In genomic region chr17:28057731-28058246, GRCh38 we compare ENCODE assay signal across 7 cellular contexts. TPM values are rescaled to one million over a fixed set of nuclear protein-coding genes. Genes with fewer than 3 reads are reported as not detected.
DNase-seq lines count a peak whose midpoint lies in the region; ATAC-seq and TF ChIP-seq lines count a peak whose summit lies in the region.

No MANE protein-coding gene starts in this region.

- peak overlapping the region; percentile 9; the same call in 1 of the 2 replicates for H3K4me2 ChIP-seq in OCI-LY1 (ENCODE audit: low read length)

- no peaks in the 10 kb centered on the region for H3K9me3 ChIP-seq in OCI-LY1 (ENCODE audit: low read length)
- no peaks in the 10 kb centered on the region for H3K9me3 ChIP-seq in right atrium auricular region

- H3K36me3 ChIP-seq in OCI-LY1 (ENCODE audit: insufficient read depth, low read length) (no peaks in the 10 kb centered on the region), right atrium auricular region (no peaks in the 10 kb centered on the region)

- TF ChIP-seq CTCF in OCI-LY1 (IDR thresholded peaks at IDR 0.05; ENCODE audit: low read length): no peak
- no peak for TF ChIP-seq CTCF in right atrium auricular region (IDR thresholded peaks at IDR 0.05)
- TF ChIP-seq CTCF in glutamatergic neuron (IDR thresholded peaks at IDR 0.05; ENCODE audit: partially characterized antibody, unreplicated experiment): no peak

- no peak overlapping the region for H3K4me3 ChIP-seq in OCI-LY1 (ENCODE audit: low read depth, low read length, poor library complexity, severe bottlenecking)
- no peak overlapping the region for H3K4me3 ChIP-seq in right atrium auricular region

- no peak overlapping the region for H3K27ac Mint-ChIP-seq in glutamatergic neuron (ENCODE audit: unreplicated experiment)

- H3K9ac ChIP-seq in OCI-LY1 (ENCODE audit: low read length): no peak overlapping the region

- no peak for DNase-seq in left lobe of liver (ENCODE audit: low spot score)
- DNase-seq in right atrium auricular region (ENCODE audit: low spot score): no peak
- no peak for DNase-seq in glutamatergic neuron
- no peak for DNase-seq in DMS79 (lab: John Stamatoyannopoulos, UW)

- no peak overlapping the region for H2AFZ ChIP-seq in OCI-LY1 (ENCODE audit: low read length)

- H3K4me1 ChIP-seq in OCI-LY1 (ENCODE audit: insufficient read depth, low read length, severe bottlenecking) (peaks cover 49% of the 10 kb centered on the region), right atrium auricular region (peaks cover 0 to 39% of the 10 kb centered on the region in 2 donors)

- peak overlapping the region; percentile 44 for H3K27ac ChIP-seq in OCI-LY1 (ENCODE audit: low read depth, low read length, poor library complexity, severe bottlenecking)
- no peak overlapping the region for H3K27ac ChIP-seq in right atrium auricular region

- H3K36me3 Mint-ChIP-seq in glutamatergic neuron (ENCODE audit: unreplicated experiment): no peaks in the 10 kb centered on the region

- H3K27me3 ChIP-seq in OCI-LY1 (ENCODE audit: insufficient read depth, low read length): no peaks in the 10 kb centered on the region
- H3K27me3 ChIP-seq in right atrium auricular region: no peaks in the 10 kb centered on the region

- H3K79me2 ChIP-seq in OCI-LY1 (ENCODE audit: insufficient read depth, low read length): peaks cover 91% of the 10 kb centered on the region

- H3K27me3 Mint-ChIP-seq in glutamatergic neuron (ENCODE audit: unreplicated experiment): no peaks in the 10 kb centered on the region

- ATAC-seq in GM19025 (IDR thresholded peaks at IDR 0.05; ENCODE audit: low read depth, unreplicated experiment): peak; percentile 77
- ATAC-seq in HG02840 (IDR thresholded peaks at IDR 0.05; ENCODE audit: low FRiP score, unreplicated experiment): peak; percentile 63
- peak; percentile 55 for ATAC-seq in left lobe of liver

- H3K4me3 Mint-ChIP-seq in glutamatergic neuron (ENCODE audit: unreplicated experiment): no peak overlapping the region

- no peaks in the 10 kb centered on the region for H3K9me3 Mint-ChIP-seq in glutamatergic neuron (ENCODE audit: unreplicated experiment)

- peaks cover 5% of the 10 kb centered on the region for H3K4me1 Mint-ChIP-seq in glutamatergic neuron (ENCODE audit: low read depth, unreplicated experiment)

- no peaks in the 10 kb centered on the region for H3F3A ChIP-seq in OCI-LY1 (ENCODE audit: insufficient read depth, low read length)

- no peaks in the 10 kb centered on the region for H4K20me1 ChIP-seq in OCI-LY1 (ENCODE audit: insufficient read depth, low read length)

- no peaks in the 10 kb centered on the region for H3K9me2 ChIP-seq in OCI-LY1 (ENCODE audit: low read depth, low read length)

RNA-seq across cellular contexts. Expression of gene NLK, which starts 15.3 kb away (rescaled TPM):
- total RNA-seq in left lobe of liver (7.5 TPM), right atrium auricular region (10 to 100 TPM; 17.9 to 19.4 TPM), glutamatergic neuron (ENCODE audit: unreplicated experiment) (33.8 TPM)
